ENCODE assay signal across 12 cellular contexts in the genomic region with DNA sequence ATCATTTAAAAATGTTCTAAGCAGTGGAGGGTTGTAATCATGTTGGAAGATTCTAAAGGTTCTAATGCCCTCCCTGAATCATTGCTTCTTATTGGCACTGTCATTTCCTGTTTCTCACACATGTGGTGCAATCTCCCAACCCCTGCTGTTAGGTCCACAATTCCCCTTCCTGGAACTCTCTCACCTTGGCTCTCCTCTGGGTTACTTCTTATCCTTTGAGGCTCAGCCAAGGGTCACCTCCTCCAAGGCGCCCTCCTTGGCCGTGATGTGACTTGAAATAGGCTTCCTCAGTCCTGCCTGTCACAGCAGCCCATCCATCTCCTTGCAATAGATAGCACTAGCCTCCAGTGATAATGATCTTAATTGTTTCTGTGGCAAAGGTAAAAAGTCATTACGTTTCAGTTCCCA.
DNase-seq lines count a peak whose midpoint lies in the region; ATAC-seq, FAIRE-seq and TF ChIP-seq lines count a peak whose summit lies in the region.
"Had no signal": no experiment of that assay in that cellular context is flagged by ENCODE, and none has a peak within 500 bp of the region (broad histone marks: within the 10 kb centered on the region; RNA-seq: fewer than 3 reads in every experiment).

No MANE protein-coding gene starts in this region.

- ATAC-seq in Right ventricle myocardium inferior: no peak
- ATAC-seq in HG03139 (IDR thresholded peaks at IDR 0.05; ENCODE audit: unreplicated experiment): no peak

- no peak for FAIRE-seq in H54 (lab: Jason Lieb, UNC)

- DNase-seq in H54 (ENCODE audit: insufficient read length, low spot score) (peak; percentile 58), NOMO-1 (lab: John Stamatoyannopoulos, UW; ENCODE audit: unreplicated experiment in 2 of 2) (peak; percentile 32 to 77), cardiac fibroblast (ENCODE audit: low read depth in 2 of 2) (peak; percentile 48 to 89), skeletal muscle cell (ENCODE audit: low read depth) (peak; percentile 69), Right ventricle myocardium inferior (ENCODE audit: missing footprints) (no peak), C1 segment of cervical spinal cord (lab: John Stamatoyannopoulos, UW) (no peak)
- DNase-seq: activated naive CD4-positive, alpha-beta T cell treated with anti-CD3 and anti-CD28 coated beads for 36 hours; DMS79; effector memory CD4-positive, alpha-beta T cell; NCI-H1930 had no signal

- no peak for TF ChIP-seq CTCF in cardiac fibroblast (IDR thresholded peaks at IDR 0.05; ENCODE audit: low read depth, low read length)

- no peak for TF ChIP-seq POLR2A in H54 (IDR thresholded peaks at IDR 0.05; ENCODE audit: low read depth, low read length)

- intact Hi-C loops in Right ventricle myocardium inferior (cut with DNase I): loop anchor here (10.0 kb wide), 1 partner anchor 346 kb away; no protein-coding TSS in a partner anchor

- H3K4me3 ChIP-seq in cardiac fibroblast (replicated peaks in 1 of 2; ENCODE audit: low read depth in 2 of 2, low read length in 2 of 2) (no peak overlapping the region), skeletal muscle cell (ENCODE audit: low read depth, low read length) (no peak overlapping the region)
- H3K4me3 ChIP-seq: SJSA1 had no signal

Comparison
In these comparisons a context has a peak if more than half of its experiments do, and no peak if none do; other contexts are left out.
1. DNase-seq: peak in H54 (single experiment), NOMO-1 (2 of 2), cardiac fibroblast (2 of 2) and skeletal muscle cell (single experiment); none in Right ventricle myocardium inferior (single experiment) and C1 segment of cervical spinal cord (0 of 14).